In the genomic region with DNA sequence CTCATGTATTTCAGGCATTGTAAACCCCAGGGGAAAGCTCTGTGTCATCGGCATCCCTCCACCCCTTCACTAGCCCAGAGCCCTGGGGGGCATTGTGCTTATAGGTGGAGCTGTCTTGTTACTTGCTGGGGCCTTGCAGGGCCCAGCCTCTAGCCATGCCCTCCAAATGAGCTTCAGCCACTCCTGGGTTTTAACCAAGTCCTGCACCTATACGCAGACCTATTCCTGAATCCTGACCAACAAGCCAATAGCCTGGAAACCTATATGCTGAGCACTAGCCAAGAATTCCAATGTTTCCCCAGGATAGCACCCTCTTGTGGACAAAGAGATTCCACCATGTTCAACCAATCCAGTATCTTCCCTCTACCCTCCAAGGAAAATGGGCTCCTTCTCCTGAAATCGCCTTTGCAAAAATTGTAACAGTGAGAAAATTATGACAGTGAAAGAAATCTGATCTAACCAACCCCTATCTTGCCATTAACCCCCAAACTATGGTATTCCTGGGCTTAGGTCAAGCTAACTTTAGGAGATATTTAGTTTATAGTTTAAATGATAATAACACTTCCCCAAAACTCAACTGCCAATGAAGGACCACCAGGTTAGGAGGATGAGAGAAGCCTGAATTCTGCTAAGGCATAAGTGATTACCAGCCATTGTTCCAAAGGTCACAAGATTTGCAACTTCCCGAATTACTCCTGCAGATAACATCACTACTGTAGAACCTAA, we compare ENCODE assay signal across 1 cellular context.
TF ChIP-seq lines count a peak whose summit lies in the region.

No MANE protein-coding gene starts in this region.

TF ChIP-seq in K562, 482 proteins besides CTCF, POLR2A, EP300 and RAD21 (continued from another document):
- TF ChIP-seq, protein P1, sequence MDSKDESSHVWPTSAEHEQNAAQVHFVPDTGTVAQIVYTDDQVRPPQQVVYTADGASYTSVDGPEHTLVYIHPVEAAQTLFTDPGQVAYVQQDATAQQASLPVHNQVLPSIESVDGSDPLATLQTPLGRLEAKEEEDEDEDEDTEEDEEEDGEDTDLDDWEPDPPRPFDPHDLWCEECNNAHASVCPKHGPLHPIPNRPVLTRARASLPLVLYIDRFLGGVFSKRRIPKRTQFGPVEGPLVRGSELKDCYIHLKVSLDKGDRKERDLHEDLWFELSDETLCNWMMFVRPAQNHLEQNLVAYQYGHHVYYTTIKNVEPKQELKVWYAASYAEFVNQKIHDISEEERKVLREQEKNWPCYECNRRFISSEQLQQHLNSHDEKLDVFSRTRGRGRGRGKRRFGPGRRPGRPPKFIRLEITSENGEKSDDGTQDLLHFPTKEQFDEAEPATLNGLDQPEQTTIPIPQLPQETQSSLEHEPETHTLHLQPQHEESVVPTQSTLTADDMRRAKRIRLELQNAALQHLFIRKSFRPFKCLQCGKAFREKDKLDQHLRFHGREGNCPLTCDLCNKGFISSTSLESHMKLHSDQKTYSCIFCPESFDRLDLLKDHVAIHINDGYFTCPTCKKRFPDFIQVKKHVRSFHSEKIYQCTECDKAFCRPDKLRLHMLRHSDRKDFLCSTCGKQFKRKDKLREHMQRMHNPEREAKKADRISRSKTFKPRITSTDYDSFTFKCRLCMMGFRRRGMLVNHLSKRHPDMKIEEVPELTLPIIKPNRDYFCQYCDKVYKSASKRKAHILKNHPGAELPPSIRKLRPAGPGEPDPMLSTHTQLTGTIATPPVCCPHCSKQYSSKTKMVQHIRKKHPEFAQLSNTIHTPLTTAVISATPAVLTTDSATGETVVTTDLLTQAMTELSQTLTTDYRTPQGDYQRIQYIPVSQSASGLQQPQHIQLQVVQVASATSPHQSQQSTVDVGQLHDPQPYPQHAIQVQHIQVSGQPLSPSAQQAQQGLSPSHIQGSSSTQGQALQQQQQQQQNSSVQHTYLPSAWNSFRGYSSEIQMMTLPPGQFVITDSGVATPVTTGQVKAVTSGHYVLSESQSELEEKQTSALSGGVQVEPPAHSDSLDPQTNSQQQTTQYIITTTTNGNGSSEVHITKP (IDR thresholded peaks at IDR 0.05; ENCODE audit: partially characterized antibody): no peak
- TF ChIP-seq SMAD2 (IDR thresholded peaks at IDR 0.05; ENCODE audit: low read depth, low read length): no peak
- peak; percentile 13; the same call in 1 of the 2 replicates for TF ChIP-seq SMC3 (conservative IDR thresholded peaks at IDR 0.05; ENCODE audit: insufficient read depth, low read depth, low read length)
- TF ChIP-seq ZNF133 (CRISPR knock-in tag; IDR thresholded peaks at IDR 0.05): no peak
- TF ChIP-seq ETS1 (conservative IDR thresholded peaks at IDR 0.05; ENCODE audit: control insufficient read depth, low read depth, low read length): no peak
